ENCODE assay signal across 8 cellular contexts in genomic region chr19:9827325-9828238, GRCh38. TPM values are rescaled to one million over a fixed set of nuclear protein-coding genes. Genes with fewer than 3 reads are reported as not detected.
DNase-seq lines count a peak whose midpoint lies in the region; ATAC-seq and TF ChIP-seq lines count a peak whose summit lies in the region.

UBL5 (plus strand) TSS chr19:9827918; CDS start chr19:9828338, 420 bp downstream.

- no peaks in the 10 kb centered on the region for H3K27me3 ChIP-seq in ovary
- H3K27me3 ChIP-seq in thymus (ENCODE audit: control insufficient read depth, insufficient read depth): no peaks in the 10 kb centered on the region

- H3K36me3 ChIP-seq in ovary: no peaks in the 10 kb centered on the region
- peaks cover 20% of the 10 kb centered on the region for H3K36me3 ChIP-seq in thymus (ENCODE audit: control insufficient read depth, insufficient read depth)

- peak within 1 kb of the TSS; percentile 46 for H3K27ac ChIP-seq in ovary
- peak within 1 kb of the TSS; percentile 89 for H3K27ac ChIP-seq in thymus (ENCODE audit: low read depth)

- DNase-seq in GM12865 (ENCODE audit: low read depth) (peak; percentile 95), NCI-H1417 treated with DMSO at 0.1 percent for 48 hours (lab: John Stamatoyannopoulos, UW) (peak; percentile 72), SW 1271 (lab: John Stamatoyannopoulos, UW) (peak; percentile 76 to 89), Right ventricle myocardium inferior (ENCODE audit: missing footprints) (peak; percentile 94), ovary (peak; percentile 83 to 88 (median 86))
- DNase-seq in activated naive CD8-positive, alpha-beta T cell treated with anti-CD3 and anti-CD28 coated beads, Interleukin-2, amount 50 U/mL, for 16 hours (ENCODE audit: low read depth, low spot score): peak; percentile 72

- H3K9me3 ChIP-seq in ovary: no peaks in the 10 kb centered on the region
- H3K9me3 ChIP-seq in thymus (ENCODE audit: control insufficient read depth): no peaks in the 10 kb centered on the region

- ATAC-seq in HG02763 (IDR thresholded peaks at IDR 0.05; ENCODE audit: unreplicated experiment) (peak; percentile 91), Right ventricle myocardium inferior (peak; percentile 95)

- TF ChIP-seq EP300 in ovary (IDR thresholded peaks at IDR 0.05): no peak

- H3K4me3 ChIP-seq in GM12865 (ENCODE audit: low read depth, low read length) (peak within 1 kb of the TSS; percentile 100), ovary (peak within 1 kb of the TSS; percentile 98), thymus (ENCODE audit: low read length) (peak within 1 kb of the TSS; percentile 99)

- TF ChIP-seq POLR2A in ovary (IDR thresholded peaks at IDR 0.05): peak; percentile 89

- H3K4me1 ChIP-seq in ovary (ENCODE audit: insufficient read depth) (peaks cover 11% of the 10 kb centered on the region), thymus (ENCODE audit: control insufficient read depth, insufficient read depth, low read length) (peaks cover 19% of the 10 kb centered on the region)

- WGBS in ovary, 3 donors: 0 to 1% (median 0%) methylated on average over 57 to 61 of the region's 61 CpGs
- under 1% methylated on average over 61 of the region's 61 CpGs for whole genome bisulfite sequencing in thymus

- intact Hi-C loops in Right ventricle myocardium inferior (cut with DNase I): no loop called here
- intact Hi-C loops in ovary (cut with DNase I): no loop called here

- TF ChIP-seq CTCF in GM12865 (IDR thresholded peaks at IDR 0.05; ENCODE audit: insufficient read depth, low read depth, low read length, missing control alignments) (no peak), ovary (IDR thresholded peaks at IDR 0.05) (no peak)

RNA-seq across cellular contexts. Expression of gene UBL5, which starts in this region (rescaled TPM):
- total RNA-seq in Right ventricle myocardium inferior (581 TPM), ovary (100 to 1,000 TPM; 217 to 412 (median 255) TPM)
- polyA plus RNA-seq in ovary (100 to 1,000 TPM; 315 to 492 TPM), thymus (749 TPM)

Comparison
In these comparisons a context has a peak if more than half of its experiments do, and no peak if none do; other contexts are left out.
1. Peak in every context shown above with its lines: DNase-seq, ATAC-seq, H3K4me3 ChIP-seq and H3K27ac ChIP-seq.